In the genomic region with DNA sequence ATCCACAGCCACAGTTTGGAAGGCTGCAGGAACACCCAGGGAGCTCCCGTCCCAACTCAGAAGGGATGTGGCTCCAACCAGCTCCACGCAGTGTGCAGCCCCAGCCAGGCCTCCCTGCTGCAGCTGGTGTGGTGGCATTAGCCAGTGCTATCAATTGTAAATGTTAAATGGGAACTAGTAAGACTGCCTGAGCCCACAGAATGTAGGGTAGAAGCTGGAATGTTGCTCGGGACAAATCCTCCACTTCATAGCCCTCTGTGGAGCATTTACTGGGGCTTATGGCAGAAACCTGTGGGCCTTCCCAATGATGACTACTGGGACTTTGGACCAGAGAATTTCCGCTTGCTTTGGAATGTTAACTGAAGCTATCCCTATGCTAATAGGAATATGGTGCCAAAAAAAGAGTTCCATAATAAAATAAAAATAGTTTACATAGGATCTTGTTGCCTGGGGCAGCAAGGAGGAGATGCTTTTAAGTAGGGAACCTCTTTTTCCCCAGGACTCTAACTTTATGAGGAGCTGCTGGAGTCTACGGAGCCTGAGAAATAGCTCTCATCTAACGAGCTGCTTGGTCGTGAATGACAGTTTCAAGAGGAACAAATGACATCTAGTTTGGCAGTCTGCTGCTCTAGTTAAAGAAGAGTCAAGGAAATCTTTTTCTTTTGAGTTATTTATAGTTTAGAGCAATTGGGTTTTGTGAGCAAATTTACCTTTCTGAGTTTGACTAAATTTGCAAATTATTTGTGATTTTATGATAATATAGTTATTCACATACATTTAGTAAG, we compare ENCODE assay signal across 28 cellular contexts. TPM values are rescaled to one million over a fixed set of nuclear protein-coding genes. Genes with fewer than 3 reads are reported as not detected.
DNase-seq lines count a peak whose midpoint lies in the region; ATAC-seq and TF ChIP-seq lines count a peak whose summit lies in the region.
"Had no signal": no experiment of that assay in that cellular context is flagged by ENCODE, and none has a peak within 500 bp of the region (broad histone marks: within the 10 kb centered on the region; RNA-seq: fewer than 3 reads in every experiment).

No MANE protein-coding gene starts in this region.

- intact Hi-C loops in heart left ventricle (cut with DNase I), result loop anchor here in 1 of 10 donors (5.0 kb wide), 1 partner anchor 62 kb away; no protein-coding TSS in a partner anchor
- intact Hi-C loops in transverse colon (cut with DNase I; ENCODE audit: low total_unique reads), result no loop called here
- intact Hi-C loops in PC-3 (cut with micrococcal nuclease), result no loop called here

- H3K36me3 Mint-ChIP-seq in mesothelial cell of epicardium (no peaks in the 10 kb centered on the region), T-cell (no peaks in the 10 kb centered on the region)
- H3K36me3 Mint-ChIP-seq: CD14-positive monocyte, natural killer cell had no signal

- POLR2A ChIA-PET in T-cell (lab: Charles Lee) (no interaction called here), PC-3 (lab: Charles Lee; ENCODE audit: unreplicated experiment) (interaction anchor here (0.5 to 0.6 kb wide), 2 partner anchors 13 to 22 kb away, joined by 10 to 34 read pairs; no protein-coding TSS in a partner anchor)

- ATAC-seq in heart left ventricle, result peak in 3 of 4 donors; percentile 14 to 42 (median 26)
- no peak for ATAC-seq in T-cell (replicated peaks in 1 of 4)
- no peak; the same call in 1 of the 2 replicates for ATAC-seq in PC-3
- ATAC-seq: activated CD4-positive, CD25-positive, alpha-beta regulatory T cell treated with anti-CD3 and anti-CD28 coated beads, Interleukin-2, amount 50 U/mL, for 24 hours; activated naive CD4-positive, alpha-beta T cell treated with anti-CD3 and anti-CD28 coated beads, Interleukin-2, amount 50 U/mL, for 72 hours had no signal

- H3K4me3 Mint-ChIP-seq in mesothelial cell of epicardium (no peak overlapping the region), T-cell (no peak overlapping the region)
- H3K4me3 Mint-ChIP-seq: activated CD4-positive, alpha-beta memory T cell treated with anti-CD3 and anti-CD28 coated beads, Interleukin-2, amount 10 ng/mL, durations not matched to agents 7 days and 5 days; CD14-positive monocyte; HFFc6; natural killer cell had no signal

- DNase-seq in NCI-H510A treated with DMSO at 0.1 percent for 48 hours (lab: John Stamatoyannopoulos, UW) (peak; percentile 54), NCI-H510A (lab: John Stamatoyannopoulos, UW) (no peak), heart left ventricle (no peak), mesothelial cell of epicardium (ENCODE audit: low spot score in 2 of 2, unreplicated experiment in 2 of 2) (no peak), transverse colon (no peak), NK-92 (lab: John Stamatoyannopoulos, UW; ENCODE audit: unreplicated experiment) (no peak), T-cell (no peak), PC-3 (no peak)
- DNase-seq: 8988T; activated CD4-positive, alpha-beta memory T cell treated with anti-CD3 and anti-CD28 coated beads, Interleukin-2, amount 10 ng/mL, durations not matched to agents 7 days and 5 days; activated CD8-positive, alpha-beta memory T cell treated with anti-CD3 and anti-CD28 coated beads, Interleukin-2, amount 50 U/mL, for 48 hours; anterior cingulate cortex; Calu3; GM23248; HFFc6; natural killer cell; NCI-H1092 treated with DMSO at 0.1 percent for 48 hours; NCI-H187; NCI-H526 treated with DMSO at 0.1 percent for 48 hours; right lobe of liver; SJCRH30; stimulated activated naive CD4-positive, alpha-beta T cell; T-helper 1 cell had no signal

- TF ChIP-seq CTCF in heart left ventricle (IDR thresholded peaks at IDR 0.05) (no peak), mesothelial cell of epicardium (IDR thresholded peaks at IDR 0.05; ENCODE audit: unreplicated experiment) (no peak), transverse colon (IDR thresholded peaks at IDR 0.05) (no peak), PC-3 (conservative IDR thresholded peaks at IDR 0.05; ENCODE audit: low read depth, low read length) (no peak)

- CTCF ChIA-PET in T-cell (lab: Charles Lee), result no interaction called here
- CTCF ChIA-PET in PC-3 (lab: Charles Lee), result no interaction called here

- H3K4me3 ChIP-seq in heart left ventricle (no peak overlapping the region), transverse colon (no peak overlapping the region), PC-3 (ENCODE audit: low read length) (no peak overlapping the region)
- H3K4me3 ChIP-seq: GM23248, right lobe of liver, SJCRH30 had no signal

- H3K27me3 Mint-ChIP-seq in mesothelial cell of epicardium (ENCODE audit: low read depth) (no peaks in the 10 kb centered on the region), T-cell (no peaks in the 10 kb centered on the region)
- H3K27me3 Mint-ChIP-seq: activated CD4-positive, alpha-beta memory T cell treated with anti-CD3 and anti-CD28 coated beads, Interleukin-2, amount 10 ng/mL, durations not matched to agents 7 days and 5 days had no signal

- no peak overlapping the region for H3K4me2 ChIP-seq in PC-3 (ENCODE audit: low read length)

- H3K9me3 ChIP-seq in heart left ventricle (no peaks in the 10 kb centered on the region), transverse colon (no peaks in the 10 kb centered on the region), PC-3 (ENCODE audit: low read length) (no peaks in the 10 kb centered on the region)
- H3K9me3 ChIP-seq: right lobe of liver had no signal

- no TSS peak for BruUV-seq in PC-3 (replicated peaks; lab: Mats Ljungman, UMichigan)

- no peak overlapping the region for H2AFZ ChIP-seq in PC-3 (ENCODE audit: low read length)
- H2AFZ ChIP-seq: GM23248, parathyroid adenoma had no signal

- no peak overlapping the region for H3K9ac ChIP-seq in PC-3 (ENCODE audit: low read length)
- H3K9ac ChIP-seq: GM23248, parathyroid adenoma had no signal

- H3K36me3 ChIP-seq in heart left ventricle (no peaks in the 10 kb centered on the region), transverse colon (no peaks in the 10 kb centered on the region), PC-3 (ENCODE audit: low read depth, low read length) (no peaks in the 10 kb centered on the region)
- H3K36me3 ChIP-seq: right lobe of liver, SJCRH30 had no signal

- 46 to 62% (median 48%) methylated on average over 5 to 7 of the region's 7 CpGs for WGBS in heart left ventricle, 4 donors
- 33 to 52% methylated on average over 4 to 7 of the region's 7 CpGs for WGBS in transverse colon (ENCODE audit: low coverage in 1 of 2), 2 donors

- H3K27ac ChIP-seq in heart left ventricle, result peak overlapping the region in 3 of 12 donors; percentile 18 to 49 (median 24)
- H3K27ac ChIP-seq in transverse colon, result peak overlapping the region; percentile 79 to 83 (median 82)
- H3K27ac ChIP-seq in PC-3 (ENCODE audit: low read length), result no peak overlapping the region
- H3K27ac ChIP-seq: GM23248, parathyroid adenoma, right lobe of liver, SJCRH30 had no signal

- no peaks in the 10 kb centered on the region for H3F3A ChIP-seq in PC-3 (ENCODE audit: low read length, unreplicated experiment)

- no peaks in the 10 kb centered on the region for H3K79me2 ChIP-seq in PC-3 (ENCODE audit: low read length)
- H3K79me2 ChIP-seq: parathyroid adenoma had no signal

- TF ChIP-seq POLR2A in heart left ventricle (IDR thresholded peaks at IDR 0.05) (no peak), transverse colon (IDR thresholded peaks at IDR 0.05) (no peak)

- in situ Hi-C loops in transverse colon (cut with MboI; ENCODE audit: low pct_ligation_motif_present in 1 of 4, low pct_unique_long_range_greater_than_20kb in 1 of 4, low sequenced_read_pairs in 3 of 4), result no loop called here

- peaks cover 2% of the 10 kb centered on the region for H3K4me1 Mint-ChIP-seq in mesothelial cell of epicardium
- peaks cover 17 to 27% (median 18%) of the 10 kb centered on the region in 3 donors for H3K4me1 Mint-ChIP-seq in T-cell

- H3K9me3 Mint-ChIP-seq in mesothelial cell of epicardium (peaks cover 4% of the 10 kb centered on the region), T-cell (no peaks in the 10 kb centered on the region)
- H3K9me3 Mint-ChIP-seq: activated naive CD4-positive, alpha-beta T cell treated with anti-CD3 and anti-CD28 coated beads, Interleukin-2, amount 50 U/mL, for 72 hours; activated T-helper 2 cell treated with anti-CD3 and anti-CD28 coated beads, Interferon-gamma antibody, Interleukin-2, Interleukin-4, amounts not matched to agents 10 μg/mL and 5 μg/mL and 100 μg/mL, durations not matched to agents 14 hours and 24 hours and 36 hours; HFFc6; natural killer cell had no signal

- TF ChIP-seq EP300 in transverse colon (IDR thresholded peaks at IDR 0.05; ENCODE audit: low read depth), result no peak

- peaks cover 0 to 31% (median 8%) of the 10 kb centered on the region in 12 donors for H3K4me1 ChIP-seq in heart left ventricle
- peaks cover 8 to 19% (median 13%) of the 10 kb centered on the region in 4 donors for H3K4me1 ChIP-seq in transverse colon
- H3K4me1 ChIP-seq in PC-3 (ENCODE audit: insufficient read depth, low read length), result no peaks in the 10 kb centered on the region; the same call in 1 of the 2 replicates
- H3K4me1 ChIP-seq: right lobe of liver, SJCRH30 had no signal

- no peaks in the 10 kb centered on the region for H4K20me1 ChIP-seq in PC-3 (ENCODE audit: low read length)

- no peaks in the 10 kb centered on the region for H3K9me2 ChIP-seq in PC-3 (replicated peaks; ENCODE audit: low read length)

- H3K27ac Mint-ChIP-seq in mesothelial cell of epicardium (peak overlapping the region; percentile 50), T-cell (no peak overlapping the region)
- H3K27ac Mint-ChIP-seq: activated CD4-positive, alpha-beta memory T cell treated with anti-CD3 and anti-CD28 coated beads, Interleukin-2, amount 10 ng/mL, durations not matched to agents 7 days and 5 days; activated naive CD4-positive, alpha-beta T cell treated with anti-CD3 and anti-CD28 coated beads, Interleukin-2, amount 50 U/mL, for 72 hours; activated T-helper 2 cell treated with anti-CD3 and anti-CD28 coated beads, Interferon-gamma antibody, Interleukin-2, Interleukin-4, amounts not matched to agents 10 μg/mL and 5 μg/mL and 100 μg/mL, durations not matched to agents 14 hours and 24 hours and 36 hours; CD14-positive monocyte; HFFc6; natural killer cell had no signal

- no peaks in the 10 kb centered on the region for H3K27me3 ChIP-seq in heart left ventricle
- H3K27me3 ChIP-seq in transverse colon, result no peaks in the 10 kb centered on the region
- H3K27me3 ChIP-seq in PC-3 (ENCODE audit: low read length), result no peaks in the 10 kb centered on the region
- H3K27me3 ChIP-seq: right lobe of liver, SJCRH30 had no signal

RNA-seq across cellular contexts. Expression of a gene that starts 5.8 kb away (rescaled TPM):
- total RNA-seq in heart left ventricle (10 to 100 TPM; 15.1 to 25.7 (median 21.0) TPM), mesothelial cell of epicardium (31.1 to 36.2 TPM (median 36.0 TPM) in 3 replicates), transverse colon (100 to 1,000 TPM in 1 of 4 donors, 10 to 100 TPM in 3; 24.3 to 105 (median 51.5) TPM), T-cell (10 to 100 TPM; 12.7 to 20.6 (median 15.1) TPM), PC-3 (2014; rRNA removed) (12.2 and 18.8 TPM in 2 replicates)
- 10 to 100 TPM; 16.2 to 40.9 TPM for polyA plus RNA-seq in heart left ventricle

RNA-seq across cellular contexts. Expression of a gene that starts 21.3 kb away (rescaled TPM):
- total RNA-seq in heart left ventricle (10 to 100 TPM; 42.8 to 91.8 (median 50.9) TPM), mesothelial cell of epicardium (36.5 to 37.1 TPM (median 36.7 TPM) in 3 replicates), transverse colon (100 to 1,000 TPM in 1 of 4 donors, 10 to 100 TPM in 3; 78.6 to 113 (median 87.3) TPM), T-cell (100 to 1,000 TPM in 4 of 5 donors, 10 to 100 TPM in 1; 99.0 to 122 (median 116) TPM), PC-3 (2014; rRNA removed) (76.1 and 78.0 TPM in 2 replicates)
- polyA plus RNA-seq in heart left ventricle, result 10 to 100 TPM; 16.2 to 46.4 TPM

Comparison
In these comparisons a context has a peak if more than half of its experiments do, and no peak if none do; other contexts are left out.
1. ATAC-seq: peak in heart left ventricle (3 of 4); none in T-cell (0 of 4) and PC-3 (single experiment).